10 cellular contexts compared by ENCODE assay signal in the genomic region with DNA sequence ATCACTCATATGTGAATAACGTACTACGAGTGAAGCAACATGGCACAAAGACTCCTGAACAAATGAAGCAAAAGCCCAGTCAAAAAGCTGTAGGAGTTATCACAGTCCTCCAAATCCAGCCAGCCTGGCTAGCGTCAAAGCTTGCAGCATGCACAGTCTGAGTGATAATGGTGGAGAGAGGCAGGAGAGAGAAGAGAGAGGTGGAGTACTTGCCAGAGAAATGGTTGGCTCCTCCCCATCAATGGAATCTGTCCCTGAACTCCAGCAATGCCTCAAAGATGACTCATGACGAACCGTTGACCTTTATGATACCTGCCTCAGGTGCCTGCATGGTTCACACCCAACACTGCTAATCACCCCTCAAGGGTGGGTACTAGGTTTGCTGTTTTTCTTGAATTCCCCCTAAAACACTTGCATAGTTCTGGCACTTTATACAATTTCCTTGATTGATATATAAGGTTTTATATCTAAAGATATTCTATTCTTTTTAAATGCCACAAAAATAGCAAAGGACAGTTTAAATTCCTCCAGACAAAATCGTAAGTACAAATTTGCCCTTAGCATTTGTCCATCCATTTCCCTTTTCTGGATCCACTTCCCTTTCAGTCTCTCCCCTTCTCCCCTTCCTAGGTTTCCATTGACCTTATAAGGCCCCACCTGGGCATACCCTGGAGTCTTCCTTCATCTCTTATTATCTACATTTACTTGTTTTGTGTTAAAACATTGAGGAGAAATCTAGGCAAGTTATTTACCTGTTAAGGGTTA. TPM values are rescaled to one million over a fixed set of nuclear protein-coding genes. Genes with fewer than 3 reads are reported as not detected.
DNase-seq lines count a peak whose midpoint lies in the region; ATAC-seq and TF ChIP-seq lines count a peak whose summit lies in the region.
"Had no signal": no experiment of that assay in that cellular context is flagged by ENCODE, and none has a peak within 500 bp of the region (broad histone marks: within the 10 kb centered on the region; RNA-seq: fewer than 3 reads in every experiment).

No MANE protein-coding gene starts in this region.

- H3K36me3 Mint-ChIP-seq in CD8-positive, alpha-beta T cell: peaks cover 79% of the 10 kb centered on the region
- H3K36me3 Mint-ChIP-seq in effector memory CD8-positive, alpha-beta T cell (ENCODE audit: insufficient read depth): peaks cover 82% of the 10 kb centered on the region
- H3K36me3 Mint-ChIP-seq in naive thymus-derived CD4-positive, alpha-beta T cell: peaks cover 25 to 64% (median 59%) of the 10 kb centered on the region in 5 donors

- TF ChIP-seq CTCF in CD8-positive, alpha-beta T cell (IDR thresholded peaks at IDR 0.05): no peak
- TF ChIP-seq CTCF in PC-9 (conservative IDR thresholded peaks at IDR 0.05): no peak

- peak overlapping the region; percentile 80 for H3K4me3 Mint-ChIP-seq in CD8-positive, alpha-beta T cell
- H3K4me3 Mint-ChIP-seq in effector memory CD8-positive, alpha-beta T cell: peak overlapping the region; percentile 63 to 75
- peak overlapping the region; percentile 72 to 97 (median 90) for H3K4me3 Mint-ChIP-seq in naive thymus-derived CD4-positive, alpha-beta T cell

- no peaks in the 10 kb centered on the region for H3K27me3 ChIP-seq in CD8-positive, alpha-beta T cell (ENCODE audit: insufficient read depth, low read length)
- no peaks in the 10 kb centered on the region for H3K27me3 ChIP-seq in PC-9 (ENCODE audit: insufficient read depth, low read depth)
- no peaks in the 10 kb centered on the region for H3K27me3 ChIP-seq in naive thymus-derived CD4-positive, alpha-beta T cell (ENCODE audit: control insufficient read depth in 2 of 2, insufficient read depth in 2 of 2, low read length in 2 of 2)

- peak overlapping the region; percentile 64 for H3K4me2 ChIP-seq in PC-9

- no peaks in the 10 kb centered on the region for H3K9me3 ChIP-seq in CD8-positive, alpha-beta T cell (ENCODE audit: low read length)
- H3K9me3 ChIP-seq in PC-9 (ENCODE audit: insufficient read depth, low read depth): no peaks in the 10 kb centered on the region
- H3K9me3 ChIP-seq in naive thymus-derived CD4-positive, alpha-beta T cell (ENCODE audit: control insufficient read depth in 2 of 3, low read length in 3 of 3): no peaks in the 10 kb centered on the region

- no TSS peak for BruUV-seq in PC-9 (replicated peaks; lab: Mats Ljungman, UMichigan)

- H3K4me1 Mint-ChIP-seq in CD8-positive, alpha-beta T cell (ENCODE audit: low read depth): peaks cover 94% of the 10 kb centered on the region
- H3K4me1 Mint-ChIP-seq in effector memory CD8-positive, alpha-beta T cell (ENCODE audit: low read depth in 2 of 2): peaks cover 70 to 81% of the 10 kb centered on the region in 2 donors
- peaks cover 72 to 99% (median 95%) of the 10 kb centered on the region in 7 donors for H3K4me1 Mint-ChIP-seq in naive thymus-derived CD4-positive, alpha-beta T cell

- H3K4me3 ChIP-seq in CD8-positive, alpha-beta T cell (ENCODE audit: low read depth, low read length): peak overlapping the region; percentile 30
- H3K4me3 ChIP-seq in PC-9: 0 out of 2 replicates have a peak overlapping the region, but pooled peaks have one; percentile 0
- peak overlapping the region; percentile 39 for H3K4me3 ChIP-seq in naive thymus-derived CD4-positive, alpha-beta T cell (ENCODE audit: low read length)

- H3K79me2 ChIP-seq in PC-9 (ENCODE audit: low read depth): peaks cover 39% of the 10 kb centered on the region

- peak overlapping the region; percentile 94 for H3K27ac Mint-ChIP-seq in CD8-positive, alpha-beta T cell
- H3K27ac Mint-ChIP-seq in effector memory CD8-positive, alpha-beta T cell: peak overlapping the region; percentile 92 to 94
- peak overlapping the region; percentile 92 to 99 (median 97) for H3K27ac Mint-ChIP-seq in naive thymus-derived CD4-positive, alpha-beta T cell

- H4K20me1 ChIP-seq in PC-9 (ENCODE audit: insufficient read depth): no peaks in the 10 kb centered on the region

- intact Hi-C loops in CD8-positive, alpha-beta T cell (cut with DNase I, micrococcal nuclease): loop anchor here (1.0 to 10.0 kb wide), 4 partner anchors 8 to 934 kb away; a partner anchor contains a TSS
- intact Hi-C loops in PC-9 (cut with micrococcal nuclease; ENCODE audit: unreplicated experiment): loop anchor here (2.0 kb wide), 1 partner anchor 44 kb away; no protein-coding TSS in a partner anchor
- intact Hi-C loops in naive thymus-derived CD4-positive, alpha-beta T cell (cut with micrococcal nuclease): loop anchor here in 1 of 2 donors (5.0 kb wide), 1 partner anchor 544 kb away; no protein-coding TSS in a partner anchor

- CTCF ChIA-PET in CD8-positive, alpha-beta T cell (lab: Charles Lee): interaction anchor here (1.4 kb wide), 2 partner anchors 8 to 14 kb away, joined by 3 read pairs; no protein-coding TSS in a partner anchor
- CTCF ChIA-PET in PC-9 (lab: Charles Lee): interaction anchor here (1.5 kb wide), 1 partner anchor 44 kb away, joined by 3 read pairs; no protein-coding TSS in a partner anchor
- CTCF ChIA-PET in naive thymus-derived CD4-positive, alpha-beta T cell (lab: Charles Lee): no interaction called here

- POLR2A ChIA-PET in CD8-positive, alpha-beta T cell (lab: Charles Lee): interaction anchor here (2.9 kb wide), 2 partner anchors 10 to 13 kb away, joined by 9 to 10 read pairs; a partner anchor contains a TSS
- POLR2A ChIA-PET in PC-9 (lab: Charles Lee; ENCODE audit: unreplicated experiment): interaction anchor here (0.5 to 0.6 kb wide), 2 partner anchors 23 to 279 kb away, joined by 4 to 15 read pairs; no protein-coding TSS in a partner anchor
- POLR2A ChIA-PET in naive thymus-derived CD4-positive, alpha-beta T cell (lab: Charles Lee): interaction anchor here (0.9 to 3.3 kb wide), 9 partner anchors 8 to 180 kb away, joined by 3 to 18 read pairs (median 3); a partner anchor contains a TSS

- H2AFZ ChIP-seq in PC-9: no peak overlapping the region

- no peaks in the 10 kb centered on the region for H3K9me2 ChIP-seq in PC-9 (ENCODE audit: insufficient read depth)

- peak overlapping the region; percentile 69 for H3K27ac ChIP-seq in CD8-positive, alpha-beta T cell (ENCODE audit: low read depth, low read length)
- peak overlapping the region; percentile 83 for H3K27ac ChIP-seq in PC-9
- peak overlapping the region; percentile 96 for H3K27ac ChIP-seq in naive thymus-derived CD4-positive, alpha-beta T cell (ENCODE audit: low read depth, low read length)

- H3K36me3 ChIP-seq in CD8-positive, alpha-beta T cell (ENCODE audit: insufficient read depth, low read length): peaks cover 42% of the 10 kb centered on the region
- H3K36me3 ChIP-seq in PC-9 (ENCODE audit: low read depth): peaks cover 43% of the 10 kb centered on the region
- H3K36me3 ChIP-seq in naive thymus-derived CD4-positive, alpha-beta T cell (ENCODE audit: control insufficient read depth in 2 of 3, insufficient read depth in 3 of 3, low read length in 3 of 3): peaks cover 41 to 47% (median 46%) of the 10 kb centered on the region in 3 experiments

- no peaks in the 10 kb centered on the region for H3K9me3 Mint-ChIP-seq in CD8-positive, alpha-beta T cell
- H3K9me3 Mint-ChIP-seq in effector memory CD8-positive, alpha-beta T cell: no peaks in the 10 kb centered on the region
- H3K9me3 Mint-ChIP-seq in naive thymus-derived CD4-positive, alpha-beta T cell: peaks cover 0 to 3% (median 0%) of the 10 kb centered on the region in 11 donors

- peak in 2 of 7 experiments; percentile 13 to 34 for DNase-seq in CD8-positive, alpha-beta T cell
- DNase-seq in PC-9 (peak; percentile 82 to 93), HK-2 (ENCODE audit: unreplicated experiment) (no peak), NCI-H146 treated with DMSO at 0.1 percent for 48 hours (lab: John Stamatoyannopoulos, UW; ENCODE audit: unreplicated experiment) (no peak), NCI-H1436 treated with DMSO at 0.1 percent for 48 hours (lab: John Stamatoyannopoulos, UW) (no peak)
- no peak for DNase-seq in effector memory CD8-positive, alpha-beta T cell
- peak in 2 of 9 donors; percentile 23 to 33 for DNase-seq in naive thymus-derived CD4-positive, alpha-beta T cell
- DNase-seq: effector CD8-positive, alpha-beta T cell; GF-D8 had no signal

- H3K27me3 Mint-ChIP-seq in CD8-positive, alpha-beta T cell (ENCODE audit: low read depth): no peaks in the 10 kb centered on the region
- no peaks in the 10 kb centered on the region for H3K27me3 Mint-ChIP-seq in effector memory CD8-positive, alpha-beta T cell
- no peaks in the 10 kb centered on the region for H3K27me3 Mint-ChIP-seq in naive thymus-derived CD4-positive, alpha-beta T cell

- ATAC-seq in CD8-positive, alpha-beta T cell: no peak
- no peak for ATAC-seq in effector memory CD8-positive, alpha-beta T cell (replicated peaks)
- ATAC-seq in naive thymus-derived CD4-positive, alpha-beta T cell: no peak
- ATAC-seq in HG03439 (IDR thresholded peaks at IDR 0.05; ENCODE audit: unreplicated experiment): no peak

- H3K4me1 ChIP-seq in CD8-positive, alpha-beta T cell (ENCODE audit: insufficient read depth, low read length): peaks cover 94% of the 10 kb centered on the region
- H3K4me1 ChIP-seq in PC-9 (replicated peaks; ENCODE audit: insufficient read depth): peaks cover 76% of the 10 kb centered on the region
- peaks cover 80 to 94% of the 10 kb centered on the region in 2 donors for H3K4me1 ChIP-seq in naive thymus-derived CD4-positive, alpha-beta T cell (ENCODE audit: control insufficient read depth in 2 of 2, insufficient read depth in 2 of 2, low read length in 2 of 2)

- H3F3A ChIP-seq in PC-9 (ENCODE audit: insufficient read depth, low read depth): peaks cover 30% of the 10 kb centered on the region

RNA-seq across cellular contexts. Expression of a gene that starts 10.2 kb away (rescaled TPM):
- 100 to 1,000 TPM; 769 to 790 TPM for total RNA-seq in CD8-positive, alpha-beta T cell
- 307 and 470 TPM in 2 replicates for total RNA-seq in PC-9 (2021)
- total RNA-seq in naive thymus-derived CD4-positive, alpha-beta T cell: 1,000 to 10,000 TPM in 1 of 5 experiments, 100 to 1,000 TPM in 4; 776 to 1,263 (median 833) TPM
- 1,000 to 10,000 TPM; 3,273 to 3,336 TPM for polyA plus RNA-seq in naive thymus-derived CD4-positive, alpha-beta T cell

RNA-seq across cellular contexts. Expression of a gene that starts 12.8 kb away (rescaled TPM):
- 10 to 100 TPM in 1 of 2 experiments, 1 to 10 TPM in 1; 9.5 to 11.1 TPM for total RNA-seq in CD8-positive, alpha-beta T cell
- total RNA-seq in PC-9 (2021): 14.9 and 33.4 TPM in 2 replicates
- total RNA-seq in naive thymus-derived CD4-positive, alpha-beta T cell: 10 to 100 TPM; 12.6 to 20.3 (median 19.1) TPM
- polyA plus RNA-seq in naive thymus-derived CD4-positive, alpha-beta T cell: 1 to 10 TPM; 5.6 to 5.8 TPM

RNA-seq across cellular contexts. Expression of a gene that starts 21.7 kb away (rescaled TPM):
- not detected for total RNA-seq in CD8-positive, alpha-beta T cell
- total RNA-seq in PC-9 (2021): not detected in 2 replicates
- 1 to 10 TPM in 1 of 5 experiments, not detected in 4; 2.7 TPM for total RNA-seq in naive thymus-derived CD4-positive, alpha-beta T cell
- not detected for polyA plus RNA-seq in naive thymus-derived CD4-positive, alpha-beta T cell

Comparison
In these comparisons a context has a peak if more than half of its experiments do, and no peak if none do; other contexts are left out.
1. DNase-seq: peak in PC-9 (2 of 2); none in effector memory CD8-positive, alpha-beta T cell (0 of 3), HK-2 (single experiment), NCI-H146 treated with DMSO at 0.1 percent for 48 hours (single experiment) and NCI-H1436 treated with DMSO at 0.1 percent for 48 hours (single experiment).
2. Peak in every context shown above with its lines, with median percentiles within 50 percentile points of each other: H3K27ac ChIP-seq, H3K4me3 ChIP-seq, H3K27ac Mint-ChIP-seq and H3K4me3 Mint-ChIP-seq.